25 cellular contexts compared by ENCODE assay signal in the genomic region with DNA sequence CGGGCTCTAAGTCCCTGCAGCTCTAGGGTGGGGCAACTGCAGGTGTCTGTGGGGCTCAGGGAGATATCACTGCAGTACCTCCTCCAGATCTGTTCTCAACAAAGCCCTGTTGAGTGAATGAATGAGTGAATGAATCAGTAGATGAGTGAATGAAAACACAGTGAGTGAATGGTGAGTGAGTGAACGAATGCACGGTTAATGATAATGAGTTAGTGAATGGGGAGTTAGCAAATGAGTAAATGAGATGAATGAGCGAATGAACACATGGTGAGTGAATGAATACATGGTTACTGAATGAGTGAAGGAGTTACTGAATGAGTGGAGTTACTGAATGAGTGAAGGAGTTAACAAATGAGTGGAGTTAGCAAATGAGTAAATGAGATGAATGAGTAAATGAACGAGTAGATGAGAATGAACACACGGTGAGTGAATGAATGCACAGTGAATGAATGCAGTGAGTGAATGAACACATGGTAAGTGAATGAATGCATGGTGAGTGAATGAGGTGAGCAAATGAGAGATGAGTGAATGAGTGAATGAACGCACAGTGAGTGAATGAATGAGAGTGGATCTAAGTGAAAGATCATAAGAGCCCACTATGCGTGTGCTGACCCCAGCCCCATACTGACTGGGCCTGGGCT.
"Had no signal": no experiment of that assay in that cellular context is flagged by ENCODE, and none has a peak within 500 bp of the region (broad histone marks: within the 10 kb centered on the region; RNA-seq: fewer than 3 reads in every experiment).

No MANE protein-coding gene starts in this region.

- H3K4me2 ChIP-seq: neural progenitor cell had no signal

- FAIRE-seq: keratinocyte had no signal

- DNase-seq: hippocampal formation; kidney glomerular epithelial cell; left cardiac atrium; mesendoderm; naive B cell; natural killer cell; nephron progenitor cell; occipital lobe; stimulated activated CD4-positive, alpha-beta T cell treated with anti-CD3 and anti-CD28 coated beads, Interleukin-4, amount 100 ng/mL, for 24 hours; stimulated activated naive CD4-positive, alpha-beta T cell had no signal

- H3K27ac Mint-ChIP-seq: mesothelial cell of epicardium; natural killer cell; stimulated activated effector memory CD8-positive, alpha-beta T cell treated with anti-CD3 and anti-CD28 coated beads, Interleukin-12 subunit alpha, Interleukin-12 subunit beta, amount 100 ng/mL, for 72 hours; stimulated activated naive CD8-positive, alpha-beta T cell treated with anti-CD3 and anti-CD28 coated beads, Interleukin-15, Interleukin-2, amounts not matched to agents 100 ng/mL and 50 ng/mL, for 24 hours; type B pancreatic cell had no signal

- ATAC-seq: left cardiac atrium; natural killer cell; stimulated activated effector memory CD8-positive, alpha-beta T cell treated with anti-CD3 and anti-CD28 coated beads, Interleukin-12 subunit alpha, Interleukin-12 subunit beta, amount 100 ng/mL, for 72 hours had no signal

- H3K27ac ChIP-seq: neural progenitor cell, neutrophil, ovary, prostate gland, skin epidermis, spleen had no signal

- H3K36me3 ChIP-seq: left lung, neural progenitor cell, neutrophil, ovary, prostate gland, spleen, tibial nerve, vagina had no signal

- H3K4me3 ChIP-seq: left lung, lung, neural progenitor cell, ovary, prostate gland, skin epidermis, spleen, tibial nerve, vagina had no signal

- H3K9me3 ChIP-seq: left lung, neutrophil, ovary, prostate gland, spleen, tibial nerve, vagina had no signal

- H3K36me3 Mint-ChIP-seq: mesothelial cell of epicardium; natural killer cell; neural progenitor cell; stimulated activated effector memory CD8-positive, alpha-beta T cell treated with anti-CD3 and anti-CD28 coated beads, Interleukin-12 subunit alpha, Interleukin-12 subunit beta, amount 100 ng/mL, for 72 hours; type B pancreatic cell had no signal

- H3K27me3 ChIP-seq: left lung, neural progenitor cell, neutrophil, ovary, spleen, tibial nerve, vagina had no signal

- H3K9me3 Mint-ChIP-seq: mesothelial cell of epicardium; naive B cell; natural killer cell; neural progenitor cell; stimulated activated effector memory CD8-positive, alpha-beta T cell treated with anti-CD3 and anti-CD28 coated beads, Interleukin-12 subunit alpha, Interleukin-12 subunit beta, amount 100 ng/mL, for 72 hours; type B pancreatic cell had no signal

- H3K4me1 ChIP-seq: left lung, neural progenitor cell, prostate gland, spleen, vagina had no signal

- H2AFZ ChIP-seq: neural progenitor cell had no signal

- H3K9ac ChIP-seq: neural progenitor cell had no signal
